ENCODE assay signal across 8 cellular contexts in genomic region chr1:35220976-35221375, GRCh38. TPM values are rescaled to one million over a fixed set of nuclear protein-coding genes. Genes with fewer than 3 reads are reported as not detected.
DNase-seq lines count a peak whose midpoint lies in the region; ATAC-seq, FAIRE-seq and TF ChIP-seq lines count a peak whose summit lies in the region.

No MANE protein-coding gene starts in this region.

- H3K14ac ChIP-seq in neuronal stem cell (ENCODE audit: low read length): no peak overlapping the region

- H3K4me2 ChIP-seq in K562 (ENCODE audit: insufficient read depth, low read length) (no peak overlapping the region), neuronal stem cell (ENCODE audit: insufficient read depth, low read length, poor library complexity, severe bottlenecking) (no peak overlapping the region)

- H2AK5ac ChIP-seq in neuronal stem cell (ENCODE audit: low read depth, low read length): no peak overlapping the region

- no peak overlapping the region for H4K8ac ChIP-seq in neuronal stem cell (ENCODE audit: low read depth, low read length)

- H2BK120ac ChIP-seq in neuronal stem cell (ENCODE audit: low read depth, low read length): no peak overlapping the region

- no peak overlapping the region for H3K9ac ChIP-seq in K562 (ENCODE audit: insufficient read depth in 1 of 2, low read depth in 2 of 2, low read length in 2 of 2)
- no peak overlapping the region for H3K9ac ChIP-seq in neuronal stem cell (ENCODE audit: low read depth, low read length, poor library complexity)

- H3K4me1 ChIP-seq in K562 (replicated peaks in 1 of 2; ENCODE audit: control insufficient read depth in 2 of 2, insufficient read depth in 2 of 2, low read length in 2 of 2): peaks cover under 1 to 8% of the 10 kb centered on the region in 2 experiments; a peak in 4 of 5 replicates
- H3K4me1 ChIP-seq in neuronal stem cell (ENCODE audit: control insufficient read depth in 2 of 2, insufficient read depth in 1 of 2, low read depth in 1 of 2, low read length in 2 of 2): no peaks in the 10 kb centered on the region

- WGBS in K562 (ENCODE audit: insufficient coverage, low coverage, missing lambda C conversion rate): 0% methylated on average over 2 of the region's 2 CpGs
- WGBS in neuronal stem cell (ENCODE audit: extremely low coverage in 2 of 2, insufficient read length in 2 of 2, insufficient replicate concordance in 1 of 2), 2 donors: no CpG with 5 or more reads among the region's 2 CpGs

- CTCF ChIA-PET in K562 (lab: Yijun Ruan, JAX; ENCODE audit: low intra/inter-chr PET ratio): no interaction called here

- H3K36me3 ChIP-seq in K562 (ENCODE audit: control insufficient read depth, insufficient read depth, low read length): no peaks in the 10 kb centered on the region
- H3K36me3 ChIP-seq in neuronal stem cell (replicated peaks in 1 of 2; ENCODE audit: control insufficient read depth in 2 of 2, insufficient read depth in 2 of 2, low read length in 2 of 2): no peaks in the 10 kb centered on the region

- TF ChIP-seq POLR2A in K562 (conservative IDR thresholded peaks at IDR 0.05): no peak

- TF ChIP-seq RAD21 in K562 (CRISPR knock-in tag; conservative IDR thresholded peaks at IDR 0.05 in 1 of 2, IDR thresholded peaks at IDR 0.05 in 1 of 2): no peak; a peak in 1 of 4 replicates

- no peaks in the 10 kb centered on the region for H3K79me2 ChIP-seq in K562 (ENCODE audit: control insufficient read depth, insufficient read depth, low read length)

- no peak overlapping the region for H3K4ac ChIP-seq in neuronal stem cell (ENCODE audit: low read length)

- H3K4me3 ChIP-seq in K562 (no peak overlapping the region), neuronal stem cell (ENCODE audit: low read length in 2 of 2) (no peak overlapping the region)

- H3K9me3 ChIP-seq in K562 (replicated peaks; ENCODE audit: control insufficient read depth, insufficient read depth, low read depth, low read length) (no peaks in the 10 kb centered on the region), neuronal stem cell (replicated peaks in 1 of 2; ENCODE audit: control insufficient read depth in 2 of 2, insufficient read depth in 1 of 2, low read depth in 1 of 2, low read length in 2 of 2) (no peaks in the 10 kb centered on the region)

- H3K79me1 ChIP-seq in neuronal stem cell (ENCODE audit: low read depth, low read length): no peaks in the 10 kb centered on the region

- H3K18ac ChIP-seq in neuronal stem cell (ENCODE audit: low read length): no peak overlapping the region

- H3K27ac ChIP-seq in K562 (ENCODE audit: extremely low read depth, low read depth, low read length) (no peak overlapping the region), neuronal stem cell (replicated peaks; ENCODE audit: low read length) (no peak overlapping the region)

- no peaks in the 10 kb centered on the region for H3K9me1 ChIP-seq in K562 (ENCODE audit: control insufficient read depth, insufficient read depth, low read length)

- peak; percentile 61 to 70 (median 66) for TF ChIP-seq CTCF in K562 (IDR thresholded peaks at IDR 0.05 in 2 of 3, conservative IDR thresholded peaks at IDR 0.05 in 1 of 3; ENCODE audit: insufficient read depth in 2 of 3, low read depth in 1 of 3, low read length in 3 of 3)

- peak; percentile 25 for DNase-seq in SIG-M5 treated with dmso at 0.1 percent for 504 hours (lab: John Stamatoyannopoulos, UW; ENCODE audit: unreplicated experiment)
- no peak for DNase-seq in SIG-M5 (lab: John Stamatoyannopoulos, UW)
- peak; percentile 15 for DNase-seq in LHCN-M2 (ENCODE audit: low read depth)
- DNase-seq in K562 (ENCODE audit: extremely low read depth in 1 of 4, low spot score in 3 of 4): peak; percentile 44 to 68 (median 60)
- no peak for DNase-seq in neuronal stem cell (ENCODE audit: low spot score)
- DNase-seq in GF-D8 (lab: John Stamatoyannopoulos, UW): no peak

- H2AFZ ChIP-seq in K562 (ENCODE audit: low read depth, low read length) (peak overlapping the region; percentile 66), neuronal stem cell (ENCODE audit: low read length) (peak overlapping the region; percentile 57)

- ATAC-seq in K562: peak; percentile 96
- ATAC-seq in GM21717 (IDR thresholded peaks at IDR 0.05; ENCODE audit: unreplicated experiment): no peak
- no peak for ATAC-seq in HG03175 (IDR thresholded peaks at IDR 0.05; ENCODE audit: unreplicated experiment)

- H2BK5ac ChIP-seq in neuronal stem cell (ENCODE audit: low read length): no peak overlapping the region

- no peak overlapping the region for H4K91ac ChIP-seq in neuronal stem cell (ENCODE audit: low read depth, low read length, poor library complexity)

- no peak overlapping the region for H2BK12ac ChIP-seq in neuronal stem cell (ENCODE audit: low read length)

- no peak for TF ChIP-seq EP300 in K562 (IDR thresholded peaks at IDR 0.05; ENCODE audit: low read length)

- no peak overlapping the region for H2BK15ac ChIP-seq in neuronal stem cell (ENCODE audit: low read length)

- H3K27me3 ChIP-seq in K562 (ENCODE audit: control insufficient read depth in 2 of 2, insufficient read depth in 2 of 2, low read length in 2 of 2) (no peaks in the 10 kb centered on the region), neuronal stem cell (ENCODE audit: control insufficient read depth in 3 of 3, insufficient read depth in 3 of 3, low read depth in 1 of 3, low read length in 3 of 3) (no peaks in the 10 kb centered on the region)

- peak; percentile 92 for FAIRE-seq in K562 (lab: Jason Lieb, UNC)

- BruUV-seq in K562 (replicated peaks; lab: Mats Ljungman, UMichigan): no TSS peak

- POLR2A ChIA-PET in K562 (lab: Yijun Ruan, JAX): interaction anchor here (0.5 kb wide), 1 partner anchor 1008 kb away, joined by 3 read pairs; no protein-coding TSS in a partner anchor

- intact Hi-C loops in K562 (cut with micrococcal nuclease): no loop called here

- H3K23ac ChIP-seq in neuronal stem cell (ENCODE audit: low read depth, low read length, poor library complexity): no peak overlapping the region

- in situ Hi-C loops in K562 (cut with MboI): no loop called here

- no peaks in the 10 kb centered on the region for H4K20me1 ChIP-seq in K562 (replicated peaks; ENCODE audit: control insufficient read depth, insufficient read depth, low read length)

TF ChIP-seq in K562, 482 proteins besides CTCF, POLR2A, EP300 and RAD21 (continues in another document):
- TF ChIP-seq MAZ (CRISPR knock-in tag; conservative IDR thresholded peaks at IDR 0.05 in 1 of 2, IDR thresholded peaks at IDR 0.05 in 1 of 2): peak in 1 of 2 experiments; percentile 33; a peak in 1 of 4 replicates

RNA-seq across cellular contexts. Expression of gene SFPQ, which starts 28.0 kb away (rescaled TPM):
- total RNA-seq in LHCN-M2 (2014; rRNA removed): 202 and 203 TPM in 2 replicates
- 131 TPM for polyA plus RNA-seq in LHCN-M2 (2012)
- total RNA-seq in K562 (2011; cell fraction: chromatin; rRNA removed; ENCODE audit: low replicate concordance): 205 and 671 TPM in 2 replicates
- 112 and 137 TPM in 2 replicates for total RNA-seq in K562 (2011; cell fraction: nucleolus; rRNA removed)
- total RNA-seq in K562 (2011; cell fraction: nucleoplasm; rRNA removed): 370 and 701 TPM in 2 replicates
- 346 and 402 TPM in 2 replicates for total RNA-seq in K562 (2014; rRNA removed)
- 477 and 544 TPM in 2 replicates for total RNA-seq in K562 (2014; rRNA removed; fragmentation: Illumina TruSeq; extraction: Trizol)
- 480 and 510 TPM in 2 replicates for total RNA-seq in K562 (2015; rRNA removed; fragmentation: Illumina TruSeq; extraction: Trizol)
- total RNA-seq in K562 (2021): 341 and 367 TPM in 2 replicates
- polyA plus RNA-seq in K562 (2011; rRNA removed): 135 and 164 TPM in 2 replicates
- polyA plus RNA-seq in K562 (2011; cell fraction: cytosol; rRNA removed): 48.2 and 57.6 TPM in 2 replicates
- 222 and 300 TPM in 2 replicates for polyA plus RNA-seq in K562 (2011; cell fraction: nucleus; rRNA removed)
- 216 and 359 TPM in 2 replicates for polyA plus RNA-seq in K562 (2012)
- 501 and 562 TPM in 2 replicates for polyA plus RNA-seq in K562 (2014; fragmentation: Illumina TruSeq; extraction: Trizol)
- polyA plus RNA-seq in K562 (2014; fragmentation: Nextera tagmentation; extraction: Ambion mirVana): 10 to 100 TPM; 69.7 to 73.4 TPM
- 266 and 399 TPM in 2 replicates for polyA plus RNA-seq in K562 (2014; rRNA removed)
- 261 and 336 TPM in 2 replicates for polyA minus RNA-seq in K562 (2011; rRNA and poly(A)+ RNA removed)
- 91.0 and 96.7 TPM in 2 replicates for polyA minus RNA-seq in K562 (2011; cell fraction: cytosol; rRNA and poly(A)+ RNA removed)
- polyA minus RNA-seq in K562 (2011; cell fraction: nucleus; rRNA and poly(A)+ RNA removed): 163 and 287 TPM in 2 replicates
- polyA plus RNA-seq in neuronal stem cell (2013, experiment 1 of 2): 238 TPM
- 240 TPM for polyA plus RNA-seq in neuronal stem cell (2013, experiment 2 of 2)

RNA-seq across cellular contexts. Expression of gene ZMYM4, which starts 47.5 kb away (rescaled TPM):
- total RNA-seq in LHCN-M2 (2014; rRNA removed): 41.7 and 43.7 TPM in 2 replicates
- polyA plus RNA-seq in LHCN-M2 (2012): 13.8 TPM
- 45.4 and 172 TPM in 2 replicates for total RNA-seq in K562 (2011; cell fraction: chromatin; rRNA removed; ENCODE audit: low replicate concordance)
- 21.7 and 37.4 TPM in 2 replicates for total RNA-seq in K562 (2011; cell fraction: nucleolus; rRNA removed)
- 46.6 and 51.5 TPM in 2 replicates for total RNA-seq in K562 (2011; cell fraction: nucleoplasm; rRNA removed)
- total RNA-seq in K562 (2014; rRNA removed): 42.5 and 43.7 TPM in 2 replicates
- total RNA-seq in K562 (2014; rRNA removed; fragmentation: Illumina TruSeq; extraction: Trizol): 72.0 and 86.8 TPM in 2 replicates
- 61.3 and 63.3 TPM in 2 replicates for total RNA-seq in K562 (2015; rRNA removed; fragmentation: Illumina TruSeq; extraction: Trizol)
- total RNA-seq in K562 (2021): 77.2 and 85.0 TPM in 2 replicates
- 58.4 and 68.0 TPM in 2 replicates for polyA plus RNA-seq in K562 (2011; rRNA removed)
- 14.8 and 31.2 TPM in 2 replicates for polyA plus RNA-seq in K562 (2011; cell fraction: cytosol; rRNA removed)
- 25.3 and 39.9 TPM in 2 replicates for polyA plus RNA-seq in K562 (2011; cell fraction: nucleus; rRNA removed)
- polyA plus RNA-seq in K562 (2012): 33.8 and 41.6 TPM in 2 replicates
- polyA plus RNA-seq in K562 (2014; fragmentation: Illumina TruSeq; extraction: Trizol): 57.0 and 68.7 TPM in 2 replicates
- polyA plus RNA-seq in K562 (2014; fragmentation: Nextera tagmentation; extraction: Ambion mirVana): 10 to 100 TPM; 15.2 to 19.1 TPM
- 35.7 and 45.0 TPM in 2 replicates for polyA plus RNA-seq in K562 (2014; rRNA removed)
- 142 and 182 TPM in 2 replicates for polyA minus RNA-seq in K562 (2011; rRNA and poly(A)+ RNA removed)
- polyA minus RNA-seq in K562 (2011; cell fraction: cytosol; rRNA and poly(A)+ RNA removed): 48.1 and 61.0 TPM in 2 replicates
- polyA minus RNA-seq in K562 (2011; cell fraction: nucleus; rRNA and poly(A)+ RNA removed): 29.5 and 68.4 TPM in 2 replicates
- polyA plus RNA-seq in neuronal stem cell (2013, experiment 1 of 2): 36.1 TPM
- polyA plus RNA-seq in neuronal stem cell (2013, experiment 2 of 2): 37.8 TPM

Comparison
In these comparisons a context has a peak if more than half of its experiments do, and no peak if none do; other contexts are left out.
1. DNase-seq: peak in SIG-M5 treated with dmso at 0.1 percent for 504 hours (single experiment), LHCN-M2 (single experiment) and K562 (4 of 4); none in SIG-M5 (single experiment), neuronal stem cell (single experiment) and GF-D8 (single experiment).